ENCODE assay signal across 19 cellular contexts in the genomic region with DNA sequence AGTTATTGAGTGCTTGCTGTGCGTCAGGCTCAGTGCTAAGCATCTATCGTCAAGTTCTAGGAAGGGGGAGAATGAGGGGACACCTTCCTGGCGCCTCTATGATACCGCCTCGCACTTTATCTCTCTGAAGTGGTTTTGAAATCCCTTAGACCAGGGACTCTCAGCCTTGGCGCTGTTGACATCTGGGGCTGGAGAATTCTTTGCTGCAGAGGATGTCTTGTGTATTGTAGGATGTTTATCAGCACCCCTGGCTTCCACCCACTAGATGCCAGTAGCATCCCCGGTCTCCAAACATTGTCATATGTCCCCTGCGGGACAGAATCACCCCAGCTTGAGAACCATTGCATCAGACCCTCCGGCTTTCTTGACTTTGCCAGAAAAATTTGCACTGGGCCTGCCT.
"Had no signal": no experiment of that assay in that cellular context is flagged by ENCODE, and none has a peak within 500 bp of the region (broad histone marks: within the 10 kb centered on the region; RNA-seq: fewer than 3 reads in every experiment).

No MANE protein-coding gene starts in this region.

- H3K9me3 ChIP-seq: SJSA1 had no signal

- H3K36me3 ChIP-seq: MG63, SJSA1 had no signal

- H3K4me3 ChIP-seq: MG63, SJSA1, SK-N-MC had no signal

- H3K27ac ChIP-seq: SJSA1, SK-N-MC had no signal

- DNase-seq: KBM-7, MG63, NCI-H1092, NCI-H1105 treated with DMSO at 0.1 percent for 48 hours, NCI-H1417 treated with DMSO at 0.1 percent for 48 hours, NCI-H146, NCI-H1694 treated with DMSO at 0.1 percent for 48 hours, NCI-H1930, NCI-H2081, NCI-H2107, NCI-H2227 treated with DMSO at 0.1 percent for 48 hours, NCI-H524 treated with DMSO at 0.1 percent for 48 hours, NCI-H69, NCI-H774, Right ventricle myocardium superior, RPMI8226, SIG-M5 had no signal

- H3K27me3 ChIP-seq: MG63, SJSA1 had no signal
